Comparison of ENCODE assay signal across 9 cellular contexts in genomic region chr6:28586273-28586672, GRCh38.
DNase-seq lines count a peak whose midpoint lies in the region; FAIRE-seq and TF ChIP-seq lines count a peak whose summit lies in the region.
"Had no signal": no experiment of that assay in that cellular context is flagged by ENCODE, and none has a peak within 500 bp of the region (broad histone marks: within the 10 kb centered on the region; RNA-seq: fewer than 3 reads in every experiment).

No MANE protein-coding gene starts in this region.

- H3K36me3 ChIP-seq in WERI-Rb-1 (no peaks in the 10 kb centered on the region), iPS-18a (ENCODE audit: control insufficient read depth, low read depth, low read length) (no peaks in the 10 kb centered on the region), small intestine (ENCODE audit: control insufficient read depth in 2 of 2, insufficient read depth in 2 of 2, low read length in 2 of 2) (no peaks in the 10 kb centered on the region)

- H3K9ac ChIP-seq in iPS-18a (ENCODE audit: low read length): peak overlapping the region; percentile 64

- TF ChIP-seq CTCF in WERI-Rb-1 (IDR thresholded peaks at IDR 0.05; ENCODE audit: low read depth, low read length): no peak

- WGBS in small intestine, 3 donors: 45 to 68% (median 53%) methylated on average over 6 of the region's 6 CpGs

- H3K27ac ChIP-seq in WERI-Rb-1 (no peak overlapping the region), iPS-18a (ENCODE audit: low read length) (peak overlapping the region; percentile 0), small intestine (ENCODE audit: low read depth in 1 of 2, low read length in 1 of 2) (no peak overlapping the region)

- H3K9me3 ChIP-seq in WERI-Rb-1 (ENCODE audit: severe bottlenecking) (no peaks in the 10 kb centered on the region), iPS-18a (ENCODE audit: control insufficient read depth, low read depth, low read length) (no peaks in the 10 kb centered on the region), small intestine (ENCODE audit: control insufficient read depth, low read depth) (no peaks in the 10 kb centered on the region)

- no peak for FAIRE-seq in small intestine (lab: Jason Lieb, UNC)
- FAIRE-seq: A204.1 had no signal

- H3K4me1 ChIP-seq in iPS-18a (ENCODE audit: control insufficient read depth, low read depth, low read length): peaks cover 9% of the 10 kb centered on the region
- peaks cover 0 to 1% of the 10 kb centered on the region in 2 donors for H3K4me1 ChIP-seq in small intestine (ENCODE audit: control insufficient read depth in 2 of 2, insufficient read depth in 1 of 2, low read depth in 1 of 2, low read length in 1 of 2)

- DNase-seq in NCI-H524 (lab: John Stamatoyannopoulos, UW): peak; percentile 16 to 43
- no peak for DNase-seq in NCI-H524 treated with DMSO at 0.1 percent for 48 hours (lab: John Stamatoyannopoulos, UW)
- DNase-seq in WERI-Rb-1: no peak
- DNase-seq in small intestine: peak; percentile 2
- no peak for DNase-seq in SIG-M5 (lab: John Stamatoyannopoulos, UW)
- DNase-seq in NCI-H1092 (lab: John Stamatoyannopoulos, UW): no peak
- no peak for DNase-seq in Ammon's horn (ENCODE audit: low spot score)

- peak overlapping the region; percentile 86 for H3K4me3 ChIP-seq in WERI-Rb-1 (ENCODE audit: low read depth, low read length)
- H3K4me3 ChIP-seq in iPS-18a (ENCODE audit: low read length): peak overlapping the region; percentile 80
- H3K4me3 ChIP-seq in small intestine (ENCODE audit: low read depth in 1 of 2, low read length in 2 of 2): peak overlapping the region in 1 of 2 donors; percentile 62

- H3K27me3 ChIP-seq in WERI-Rb-1 (ENCODE audit: insufficient read depth, low read depth, severe bottlenecking): no peaks in the 10 kb centered on the region
- peaks cover 11% of the 10 kb centered on the region for H3K27me3 ChIP-seq in iPS-18a (ENCODE audit: control insufficient read depth, insufficient read depth, low read length)
- peaks cover 0 to 23% of the 10 kb centered on the region in 2 donors for H3K27me3 ChIP-seq in small intestine (ENCODE audit: control insufficient read depth in 2 of 2, insufficient read depth in 2 of 2, low read length in 2 of 2)

Comparison
In these comparisons a context has a peak if more than half of its experiments do, and no peak if none do; other contexts are left out.
1. DNase-seq: peak in NCI-H524 (2 of 2) and small intestine (single experiment); none in NCI-H524 treated with DMSO at 0.1 percent for 48 hours (single experiment), WERI-Rb-1 (single experiment), SIG-M5 (single experiment), NCI-H1092 (single experiment) and Ammon's horn (single experiment).